In genomic region chr15:99651023-99651807, GRCh38 we compare ENCODE assay signal across 13 cellular contexts.
A peak's percentile ranks its signal among the peaks of the same experiment; 100 is the strongest.
DNase-seq lines count a peak whose midpoint lies in the region; ATAC-seq and TF ChIP-seq lines count a peak whose summit lies in the region.
"Had no signal": no experiment of that assay in that cellular context is flagged by ENCODE, and none has a peak within 500 bp of the region (broad histone marks: within the 10 kb centered on the region; RNA-seq: fewer than 3 reads in every experiment).

No MANE protein-coding gene starts in this region.

- no peak overlapping the region for H2BK15ac ChIP-seq in IMR-90 (ENCODE audit: low read depth, low read length)

- H3K4me3 ChIP-seq in BJ (ENCODE audit: low read depth, low read length), result no peak overlapping the region
- no peak overlapping the region for H3K4me3 ChIP-seq in IMR-90 (ENCODE audit: insufficient read depth, low read depth, low read length)
- H3K4me3 ChIP-seq in neural progenitor cell, result no peak overlapping the region
- H3K4me3 ChIP-seq: body of pancreas had no signal

- H3K36me3 Mint-ChIP-seq in neural progenitor cell, result peaks cover 31% of the 10 kb centered on the region
- peaks cover 3% of the 10 kb centered on the region for H3K36me3 Mint-ChIP-seq in effector memory CD8-positive, alpha-beta T cell (ENCODE audit: insufficient read depth)

- H3K23ac ChIP-seq in IMR-90 (ENCODE audit: low read depth, low read length), result no peak overlapping the region

- no peak overlapping the region for H2BK20ac ChIP-seq in IMR-90 (ENCODE audit: low read depth, low read length)

- dilution Hi-C loops in IMR-90 (cut with HindIII; ENCODE audit: low sequenced_read_pairs, unreplicated experiment), result no loop called here

- no peaks in the 10 kb centered on the region for H3F3A ChIP-seq in neural progenitor cell (ENCODE audit: low read depth)

- POLR2A ChIA-PET in BJ (lab: Charles Lee), result no interaction called here
- POLR2A ChIA-PET in IMR-90 (lab: Charles Lee; ENCODE audit: unreplicated experiment), result no interaction called here

- H3K4me1 ChIP-seq in IMR-90 (ENCODE audit: control insufficient read depth, insufficient read depth, low read length) (0 out of 2 replicates have a peak, but pooled peaks cover 1% of the 10 kb centered on the region), neural progenitor cell (peaks cover 6% of the 10 kb centered on the region)
- H3K4me1 ChIP-seq: body of pancreas had no signal

- H4K8ac ChIP-seq in IMR-90 (ENCODE audit: low read depth in 2 of 2, low read length in 2 of 2), result no peak overlapping the region

- DNase-seq in BJ (ENCODE audit: low read depth), result peak; percentile 19
- peak; percentile 74 for DNase-seq in IMR-90
- DNase-seq in dermis blood vessel endothelial cell, result peak; percentile 45
- DNase-seq in neural progenitor cell (ENCODE audit: low spot score), result no peak
- DNase-seq in effector memory CD8-positive, alpha-beta T cell, result no peak
- DNase-seq in ecto neural progenitor cell (ENCODE audit: low spot score), result no peak
- no peak for DNase-seq in NCI-H1105 treated with DMSO at 0.1 percent for 48 hours (lab: John Stamatoyannopoulos, UW)
- DNase-seq: body of pancreas; CD8-positive, alpha-beta memory T cell; NCI-H187 treated with DMSO at 0.1 percent for 48 hours; stimulated activated CD4-positive, alpha-beta T cell treated with anti-CD3 and anti-CD28 coated beads, Interleukin-4, amount 100 ng/mL, for 4 hours; T-helper 17 cell had no signal

- H3K9me3 Mint-ChIP-seq in neural progenitor cell, result peaks cover 6% of the 10 kb centered on the region
- H3K9me3 Mint-ChIP-seq in effector memory CD8-positive, alpha-beta T cell, result no peaks in the 10 kb centered on the region

- H3K4me2 ChIP-seq in IMR-90 (ENCODE audit: low read depth, low read length), result no peak overlapping the region
- H3K4me2 ChIP-seq in neural progenitor cell, result no peak overlapping the region

- H3K18ac ChIP-seq in IMR-90 (ENCODE audit: low read depth, low read length), result no peak overlapping the region

- no peak overlapping the region for H2AK5ac ChIP-seq in IMR-90 (ENCODE audit: low read depth, low read length)

- intact Hi-C loops in IMR-90 (cut with micrococcal nuclease), result no loop called here

- in situ Hi-C loops in IMR-90 (cut with MboI; ENCODE audit: low sequenced_read_pairs), result no loop called here

- H4K91ac ChIP-seq in IMR-90 (ENCODE audit: insufficient read depth, low read depth, low read length), result no peak overlapping the region

- H2BK5ac ChIP-seq in IMR-90 (ENCODE audit: low read depth, low read length, poor library complexity, severe bottlenecking), result peak overlapping the region; percentile 9

- no peaks in the 10 kb centered on the region for H3K79me2 ChIP-seq in neural progenitor cell (ENCODE audit: low read depth)

- no peak overlapping the region; the same call in 1 of the 2 replicates for H3K4ac ChIP-seq in IMR-90 (ENCODE audit: low read depth, low read length)

- H3K14ac ChIP-seq in IMR-90 (replicated peaks; ENCODE audit: low read depth, low read length), result peak overlapping the region; percentile 53

- no peak for TF ChIP-seq RAD21 in IMR-90 (IDR thresholded peaks at IDR 0.05; ENCODE audit: low read length)

- WGBS in IMR-90 (ENCODE audit: extremely low coverage in 2 of 2, insufficient read length in 1 of 2), 2 experiments, result no CpG with 5 or more reads among the region's 6 CpGs

- H2AFZ ChIP-seq in IMR-90 (replicated peaks; ENCODE audit: low read length, poor library complexity) (peak overlapping the region; percentile 40), neural progenitor cell (replicated peaks) (no peak overlapping the region)

- ATAC-seq in IMR-90 (ENCODE audit: low read depth), result peak; percentile 84
- no peak for ATAC-seq in effector memory CD8-positive, alpha-beta T cell (replicated peaks)
- no peak for ATAC-seq in HG03095 (IDR thresholded peaks at IDR 0.05; ENCODE audit: unreplicated experiment)
- ATAC-seq: body of pancreas, T-helper 17 cell had no signal

- H3K9me3 ChIP-seq in IMR-90 (ENCODE audit: control insufficient read depth, insufficient read depth, low read length), result no peaks in the 10 kb centered on the region
- H3K9me3 ChIP-seq in neural progenitor cell (ENCODE audit: low read depth), result peaks cover 6% of the 10 kb centered on the region
- H3K9me3 ChIP-seq: body of pancreas had no signal

- CTCF ChIA-PET in BJ (lab: Yijun Ruan, JAX) (interaction anchor here (1.0 kb wide), 1 partner anchor 35 kb away, joined by 5 read pairs; no protein-coding TSS in a partner anchor), IMR-90 (lab: Yijun Ruan, JAX) (interaction anchor here (0.6 kb wide), 1 partner anchor 1701 kb away, joined by 3 read pairs; no protein-coding TSS in a partner anchor)

- peak overlapping the region; percentile 38 for H3K27ac Mint-ChIP-seq in neural progenitor cell
- no peak overlapping the region for H3K27ac Mint-ChIP-seq in effector memory CD8-positive, alpha-beta T cell
- H3K27ac Mint-ChIP-seq: CD8-positive, alpha-beta memory T cell; T-helper 17 cell had no signal

- H2BK120ac ChIP-seq in IMR-90 (ENCODE audit: low read depth, low read length), result no peak overlapping the region

- H3K27me3 ChIP-seq in BJ (ENCODE audit: control insufficient read depth, insufficient read depth, low read length) (no peaks in the 10 kb centered on the region), IMR-90 (ENCODE audit: control insufficient read depth, insufficient read depth, low read length) (no peaks in the 10 kb centered on the region), neural progenitor cell (no peaks in the 10 kb centered on the region)
- H3K27me3 ChIP-seq: body of pancreas had no signal

- H2AK9ac ChIP-seq in IMR-90 (replicated peaks; ENCODE audit: low read depth, low read length, poor library complexity), result no peak overlapping the region

- H3K36me3 ChIP-seq in BJ (ENCODE audit: control insufficient read depth, insufficient read depth, low read length) (no peaks in the 10 kb centered on the region; the same call in 1 of the 2 replicates), IMR-90 (ENCODE audit: control insufficient read depth, insufficient read depth, low read length) (peaks cover 5% of the 10 kb centered on the region), neural progenitor cell (peaks cover 6% of the 10 kb centered on the region)

- H3K27me3 Mint-ChIP-seq in neural progenitor cell (ENCODE audit: insufficient read depth, low read depth), result no peaks in the 10 kb centered on the region
- H3K27me3 Mint-ChIP-seq in effector memory CD8-positive, alpha-beta T cell, result no peaks in the 10 kb centered on the region
- H3K27me3 Mint-ChIP-seq: CD8-positive, alpha-beta memory T cell; T-helper 17 cell had no signal

- TF ChIP-seq CTCF in BJ (IDR thresholded peaks at IDR 0.05; ENCODE audit: insufficient read depth, low read depth, low read length) (no peak), IMR-90 (conservative IDR thresholded peaks at IDR 0.05; ENCODE audit: low read depth, low read length) (no peak), neural progenitor cell (IDR thresholded peaks at IDR 0.05) (no peak)

- no peak overlapping the region for H3K4me3 Mint-ChIP-seq in neural progenitor cell
- no peak overlapping the region for H3K4me3 Mint-ChIP-seq in effector memory CD8-positive, alpha-beta T cell
- H3K4me3 Mint-ChIP-seq: CD8-positive, alpha-beta memory T cell; T-helper 17 cell had no signal

- peaks cover 10 to 26% of the 10 kb centered on the region in 2 experiments; a peak in 3 of 4 replicates for H3K79me1 ChIP-seq in IMR-90 (ENCODE audit: low read depth in 1 of 2, low read length in 2 of 2)

- H3K56ac ChIP-seq in IMR-90 (ENCODE audit: extremely low read depth, insufficient read depth, low read length), result no peak overlapping the region

- no peak overlapping the region for H4K5ac ChIP-seq in IMR-90 (ENCODE audit: low read depth, low read length)

- H3K27ac ChIP-seq in IMR-90 (ENCODE audit: insufficient read depth, low read length) (no peak overlapping the region), neural progenitor cell (no peak overlapping the region)
- H3K27ac ChIP-seq: body of pancreas had no signal

- H4K20me1 ChIP-seq in IMR-90 (ENCODE audit: insufficient read depth, low read length) (no peaks in the 10 kb centered on the region), neural progenitor cell (ENCODE audit: low read depth) (no peaks in the 10 kb centered on the region)

- no peak overlapping the region for H3K9ac ChIP-seq in IMR-90 (ENCODE audit: low read depth, low read length)
- no peak overlapping the region for H3K9ac ChIP-seq in neural progenitor cell

- 0 out of 2 replicates have a peak, but pooled peaks cover 6% of the 10 kb centered on the region for H3K9me1 ChIP-seq in IMR-90 (ENCODE audit: insufficient read depth, low read length)

- no peak for TF ChIP-seq POLR2A in IMR-90 (IDR thresholded peaks at IDR 0.05; ENCODE audit: low read depth, low read length)

- no TSS peak for BruUV-seq in IMR-90 (replicated peaks; lab: Mats Ljungman, UMichigan)

- no peaks in the 10 kb centered on the region for H3K4me1 Mint-ChIP-seq in neural progenitor cell
- H3K4me1 Mint-ChIP-seq in effector memory CD8-positive, alpha-beta T cell (ENCODE audit: low read depth in 2 of 2), result peaks cover 0 to 6% of the 10 kb centered on the region in 2 donors

TF ChIP-seq in IMR-90, 13 proteins besides CTCF, POLR2A, EP300 and RAD21 (continues in another document):
- TF ChIP-seq ELK1 (IDR thresholded peaks at IDR 0.05; ENCODE audit: borderline replicate concordance, low read depth, low read length) (no peak), MAFK (IDR thresholded peaks at IDR 0.05; ENCODE audit: low read depth, low read length) (no peak), USF2 (IDR thresholded peaks at IDR 0.05; ENCODE audit: low read depth, low read length) (no peak), RFX5 (IDR thresholded peaks at IDR 0.05; ENCODE audit: low read depth, low read length) (no peak), FOS (IDR thresholded peaks at IDR 0.05; ENCODE audit: low read depth, low read length) (no peak), MXI1 (IDR thresholded peaks at IDR 0.05; ENCODE audit: borderline replicate concordance, low read depth, low read length) (peak; percentile 71; the same call in 1 of the 2 replicates), NFE2L2 (IDR thresholded peaks at IDR 0.05; ENCODE audit: low read depth, low read length) (no peak)

Comparison
In these comparisons a context has a peak if more than half of its experiments do, and no peak if none do; other contexts are left out.
1. DNase-seq: peak in BJ (single experiment), IMR-90 (single experiment) and dermis blood vessel endothelial cell (single experiment); none in neural progenitor cell (single experiment), effector memory CD8-positive, alpha-beta T cell (0 of 3), ecto neural progenitor cell (single experiment) and NCI-H1105 treated with DMSO at 0.1 percent for 48 hours (single experiment).